In genomic region chr10:123150986-123151738, GRCh38 we compare ENCODE assay signal across 9 cellular contexts. TPM values are rescaled to one million over a fixed set of nuclear protein-coding genes. Genes with fewer than 3 reads are reported as not detected.
A peak's percentile ranks its signal among the peaks of the same experiment; 100 is the strongest.
DNase-seq lines count a peak whose midpoint lies in the region; ATAC-seq and TF ChIP-seq lines count a peak whose summit lies in the region.
"Had no signal": no experiment of that assay in that cellular context is flagged by ENCODE, and none has a peak within 500 bp of the region (broad histone marks: within the 10 kb centered on the region; RNA-seq: fewer than 3 reads in every experiment).

No MANE protein-coding gene starts in this region.

- DNase-seq in GM12865 (ENCODE audit: low read depth): peak; percentile 77
- DNase-seq in T-cell: peak in 3 of 34 experiments; percentile 26 to 33 (median 26)
- peak; percentile 59 for DNase-seq in epithelial cell of esophagus (ENCODE audit: low read depth)
- DNase-seq in skeletal muscle cell (ENCODE audit: low read depth): no peak
- DNase-seq in SKM-1 (lab: John Stamatoyannopoulos, UW; ENCODE audit: unreplicated experiment): no peak
- no peak for DNase-seq in DMS 273 treated with DMSO at 0.1 percent for 48 hours (lab: John Stamatoyannopoulos, UW)
- no peak for DNase-seq in globus pallidus (ENCODE audit: low spot score)

- H3K36me3 Mint-ChIP-seq in T-cell: peaks cover 4% of the 10 kb centered on the region

- no peak overlapping the region for H3K27ac Mint-ChIP-seq in T-cell

- H3K4me3 Mint-ChIP-seq in T-cell: peak overlapping the region; percentile 75 to 77 (median 76)

- ATAC-seq in T-cell (replicated peaks in 1 of 4): no peak
- ATAC-seq in GM21447 (IDR thresholded peaks at IDR 0.05; ENCODE audit: unreplicated experiment): no peak
- ATAC-seq: HCT116 had no signal

- peaks cover 18 to 44% of the 10 kb centered on the region in 2 donors for H3K27me3 Mint-ChIP-seq in T-cell

- peak overlapping the region; percentile 41 for H3K4me3 ChIP-seq in GM12865 (ENCODE audit: low read depth, low read length)
- H3K4me3 ChIP-seq in epithelial cell of esophagus (ENCODE audit: low read length): peak overlapping the region; percentile 28
- peak overlapping the region; percentile 27 for H3K4me3 ChIP-seq in skeletal muscle cell (ENCODE audit: low read depth, low read length)

- peaks cover 50 to 63% (median 58%) of the 10 kb centered on the region in 3 donors for H3K4me1 Mint-ChIP-seq in T-cell

- POLR2A ChIA-PET in T-cell (lab: Charles Lee): interaction anchor here in 1 of 2 donors (0.5 kb wide), 1 partner anchor 97 kb away, joined by 4 read pairs; no protein-coding TSS in a partner anchor

- no peaks in the 10 kb centered on the region for H3K9me3 Mint-ChIP-seq in T-cell

- CTCF ChIA-PET in T-cell (lab: Charles Lee): interaction anchor here in 1 of 2 donors (0.7 to 2.0 kb wide), 2 partner anchors 17 to 29 kb away, joined by 3 to 4 read pairs; no protein-coding TSS in a partner anchor

- TF ChIP-seq CTCF in GM12865 (IDR thresholded peaks at IDR 0.05; ENCODE audit: insufficient read depth, low read depth, low read length, missing control alignments) (no peak), epithelial cell of esophagus (IDR thresholded peaks at IDR 0.05; ENCODE audit: insufficient read depth, low read depth, low read length, missing control alignments) (no peak)

RNA-seq across cellular contexts. Expression of gene BUB3, which starts 3.0 kb away (rescaled TPM):
- total RNA-seq in T-cell: 100 to 1,000 TPM; 116 to 139 (median 127) TPM

RNA-seq across cellular contexts. Expression of gene HMX2, which starts 3.2 kb away (rescaled TPM):
- not detected for total RNA-seq in T-cell

RNA-seq across cellular contexts. Expression of gene HMX3, which starts 15.4 kb away (rescaled TPM):
- total RNA-seq in T-cell: under 1 TPM in 1 of 5 donors, not detected in 4; 0.33 TPM

Comparison
In these comparisons a context has a peak if more than half of its experiments do, and no peak if none do; other contexts are left out.
1. DNase-seq: peak in GM12865 (single experiment) and epithelial cell of esophagus (single experiment); none in skeletal muscle cell (single experiment), SKM-1 (single experiment), DMS 273 treated with DMSO at 0.1 percent for 48 hours (single experiment) and globus pallidus (single experiment).
2. Peak in every context shown above with its lines, with median percentiles within 50 percentile points of each other: H3K4me3 ChIP-seq.